8 cellular contexts compared by ENCODE assay signal in genomic region chr1:93344886-93345632, GRCh38. TPM values are rescaled to one million over a fixed set of nuclear protein-coding genes. Genes with fewer than 3 reads are reported as not detected.
DNase-seq lines count a peak whose midpoint lies in the region; ATAC-seq and TF ChIP-seq lines count a peak whose summit lies in the region.

No MANE protein-coding gene starts in this region.

- H3K4me3 ChIP-seq in heart right ventricle: peak overlapping the region; percentile 80 to 96 (median 92)

- POLR2A ChIA-PET in activated B cell treated with CpG ODN at 0.5 μM for 24 hours (lab: Charles Lee): interaction anchor here (0.7 to 2.7 kb wide), 24 partner anchors 9 to 1618 kb away, joined by 3 to 41 read pairs (median 5); partner anchors contain the start of genes DIPK1A, DNTTIP2, FNBP1L and MTF2

- H3K36me3 Mint-ChIP-seq in T-helper 1 cell treated with Interleukin-12 subunit alpha and Interleukin-12 subunit beta and Interleukin-4 antibody, amounts not matched to agents 30 μg/mL and 1 μg/mL, for 36 hours (ENCODE audit: low read depth): peaks cover 24% of the 10 kb centered on the region
- peaks cover 33% of the 10 kb centered on the region for H3K36me3 Mint-ChIP-seq in activated B cell treated with CpG ODN at 0.5 μM for 24 hours (ENCODE audit: low read depth)

- TF ChIP-seq CTCF in activated B cell treated with CpG ODN at 0.5 μM for 24 hours (IDR thresholded peaks at IDR 0.05) (no peak), heart right ventricle (IDR thresholded peaks at IDR 0.05) (no peak)

- peak overlapping the region; percentile 89 to 98 (median 94) for H3K27ac ChIP-seq in heart right ventricle

- no peaks in the 10 kb centered on the region for H3K27me3 ChIP-seq in heart right ventricle

- WGBS in heart right ventricle, 2 donors: 18 to 19% methylated on average over 12 of the region's 12 CpGs

- DNase-seq in T-helper 1 cell (no peak), activated B cell treated with CpG ODN at 0.5 μM for 24 hours (no peak), heart right ventricle (no peak), sciatic nerve (ENCODE audit: low spot score) (no peak), NCI-H524 treated with DMSO at 0.1 percent for 48 hours (lab: John Stamatoyannopoulos, UW) (no peak)
- DNase-seq in activated CD4-positive, CD25-positive, alpha-beta regulatory T cell (lab: John Stamatoyannopoulos, UW): no peak

- no peaks in the 10 kb centered on the region for H3K9me3 ChIP-seq in heart right ventricle

- no peaks in the 10 kb centered on the region for H3K9me3 Mint-ChIP-seq in T-helper 1 cell treated with Interleukin-12 subunit alpha and Interleukin-12 subunit beta and Interleukin-4 antibody, amounts not matched to agents 30 μg/mL and 1 μg/mL, for 36 hours
- no peaks in the 10 kb centered on the region for H3K9me3 Mint-ChIP-seq in activated B cell treated with CpG ODN at 0.5 μM for 24 hours

- peaks cover 0 to 47% (median 34%) of the 10 kb centered on the region in 9 donors for H3K4me1 ChIP-seq in heart right ventricle

- H3K36me3 ChIP-seq in heart right ventricle: no peaks in the 10 kb centered on the region

- intact Hi-C loops in activated B cell treated with CpG ODN at 0.5 μM for 24 hours (cut with micrococcal nuclease) (loop anchor here (1.0 to 10.0 kb wide), 10 partner anchors 266 to 1072 kb away; partner anchors contain the start of genes ABCD3, BCAR3, DIPK1A and EVI5), heart right ventricle (cut with DNase I) (loop anchor here in 4 of 10 donors (5.0 kb wide), 3 partner anchors 38 to 502 kb away; partner anchors contain the start of genes CCDC18 (in 1 of the 4) and TMED5 (in 1 of the 4)), sciatic nerve (cut with DNase I) (no loop called here)

- H3K27me3 Mint-ChIP-seq in T-helper 1 cell treated with Interleukin-12 subunit alpha and Interleukin-12 subunit beta and Interleukin-4 antibody, amounts not matched to agents 30 μg/mL and 1 μg/mL, for 36 hours (ENCODE audit: low read depth): no peaks in the 10 kb centered on the region
- no peaks in the 10 kb centered on the region for H3K27me3 Mint-ChIP-seq in activated B cell treated with CpG ODN at 0.5 μM for 24 hours

- peaks cover 17% of the 10 kb centered on the region for H3K4me1 Mint-ChIP-seq in T-helper 1 cell treated with Interleukin-12 subunit alpha and Interleukin-12 subunit beta and Interleukin-4 antibody, amounts not matched to agents 30 μg/mL and 1 μg/mL, for 36 hours (ENCODE audit: low read depth)
- peaks cover 41% of the 10 kb centered on the region for H3K4me1 Mint-ChIP-seq in activated B cell treated with CpG ODN at 0.5 μM for 24 hours

- CTCF ChIA-PET in activated B cell treated with CpG ODN at 0.5 μM for 24 hours (lab: Charles Lee): interaction anchor here (1.4 kb wide), 2 partner anchors 40 to 265 kb away, joined by 4 to 6 read pairs; no protein-coding TSS in a partner anchor

- peak; percentile 1 for ATAC-seq in HG03521 (IDR thresholded peaks at IDR 0.05; ENCODE audit: unreplicated experiment)
- ATAC-seq in activated B cell treated with CpG ODN at 0.5 μM for 24 hours (ENCODE audit: low read depth): peak; percentile 10
- ATAC-seq in heart right ventricle: peak in 5 of 8 donors; percentile 1 to 16 (median 3)
- ATAC-seq in sciatic nerve: peak; percentile 44

- H3K4me3 Mint-ChIP-seq in T-helper 1 cell treated with Interleukin-12 subunit alpha and Interleukin-12 subunit beta and Interleukin-4 antibody, amounts not matched to agents 30 μg/mL and 1 μg/mL, for 36 hours: peak overlapping the region; percentile 99
- H3K4me3 Mint-ChIP-seq in activated B cell treated with CpG ODN at 0.5 μM for 24 hours: peak overlapping the region; percentile 100

- H3K27ac Mint-ChIP-seq in T-helper 1 cell treated with Interleukin-12 subunit alpha and Interleukin-12 subunit beta and Interleukin-4 antibody, amounts not matched to agents 30 μg/mL and 1 μg/mL, for 36 hours: peak overlapping the region; percentile 95
- H3K27ac Mint-ChIP-seq in activated B cell treated with CpG ODN at 0.5 μM for 24 hours: peak overlapping the region; percentile 99

RNA-seq across cellular contexts. Expression of gene DR1, which starts 0.6 kb away (rescaled TPM):
- 62.3 and 62.9 TPM in 2 replicates for total RNA-seq in activated B cell treated with CpG ODN at 0.5 μM for 24 hours
- 10 to 100 TPM; 33.0 to 40.8 (median 37.5) TPM for total RNA-seq in heart right ventricle
- polyA plus RNA-seq in heart right ventricle: 10 to 100 TPM in 1 of 2 donors, 1 to 10 TPM in 1; 4.0 to 14.8 TPM
- total RNA-seq in sciatic nerve: 38.7 TPM
